21 cellular contexts compared by ENCODE assay signal in genomic region chrX:25650216-25650615, GRCh38.
"Had no signal": no experiment of that assay in that cellular context is flagged by ENCODE, and none has a peak within 500 bp of the region (broad histone marks: within the 10 kb centered on the region; RNA-seq: fewer than 3 reads in every experiment).

No MANE protein-coding gene starts in this region.

- DNase-seq: activated CD4-positive, alpha-beta T cell treated with anti-CD3 and anti-CD28 coated beads, Interleukin-2, amount 10 ng/mL, durations not matched to agents 24 days and 14 days; activated CD8-positive, alpha-beta T cell treated with anti-CD3 and anti-CD28 coated beads for 36 hours; activated naive CD4-positive, alpha-beta T cell treated with anti-CD3 and anti-CD28 coated beads for 36 hours; activated naive CD8-positive, alpha-beta T cell treated with anti-CD3 and anti-CD28 coated beads, Interleukin-2, amount 50 U/mL, for 24 hours; activated T-cell treated with anti-CD3 and anti-CD28 coated beads, Interleukin-2, amount 50 U/mL, for 24 hours; dorsolateral prefrontal cortex; endodermal cell; hippocampal formation; islet precursor cell; lower lobe of right lung; natural killer cell; sigmoid colon; stimulated activated CD4-positive, alpha-beta T cell treated with anti-CD3 and anti-CD28 coated beads, Interleukin-4, amount 100 ng/mL, for 4 hours; T-helper 1 cell; T-helper 9 cell; upper lobe of left lung had no signal

- H3K27ac ChIP-seq: ascending aorta, dorsolateral prefrontal cortex, foreskin keratinocyte, lower lobe of right lung, parathyroid adenoma, sigmoid colon, thoracic aorta, upper lobe of left lung had no signal

- ATAC-seq: activated CD8-positive, alpha-beta T cell treated with anti-CD3 and anti-CD28 coated beads for 36 hours; activated naive CD8-positive, alpha-beta T cell treated with anti-CD3 and anti-CD28 coated beads, Interleukin-2, amount 50 U/mL, for 24 hours; foreskin keratinocyte; lower lobe of right lung; natural killer cell; stimulated activated memory B cell treated with anti-CD40 and anti-IgM and Interleukin-4, amounts not matched to agents 10 μg/mL and 1 μg/mL and 100 μg/mL, for 72 hours had no signal
